Comparison of ENCODE assay signal across 15 cellular contexts in genomic region chr15:95300958-95301357, GRCh38.
DNase-seq lines count a peak whose midpoint lies in the region; ATAC-seq and TF ChIP-seq lines count a peak whose summit lies in the region.
"Had no signal": no experiment of that assay in that cellular context is flagged by ENCODE, and none has a peak within 500 bp of the region (broad histone marks: within the 10 kb centered on the region; RNA-seq: fewer than 3 reads in every experiment).

No MANE protein-coding gene starts in this region.

- H3K4me3 ChIP-seq in choroid plexus epithelial cell (ENCODE audit: low read depth, low read length) = no peak overlapping the region
- H3K4me3 ChIP-seq: cardiac muscle cell, heart right ventricle, smooth muscle cell had no signal

- no peak for TF ChIP-seq CTCF in choroid plexus epithelial cell (conservative IDR thresholded peaks at IDR 0.05; ENCODE audit: low read depth, low read length)

- no peak for ATAC-seq in HG03039 (IDR thresholded peaks at IDR 0.05; ENCODE audit: unreplicated experiment)
- ATAC-seq: WTC11 had no signal

- DNase-seq in A172 (ENCODE audit: low spot score) (peak; percentile 14), HS-5 (ENCODE audit: low read depth) (peak; percentile 28), choroid plexus epithelial cell (ENCODE audit: low read depth) (peak; percentile 65), lung microvascular endothelial cell (ENCODE audit: low read depth in 2 of 2) (peak; percentile 80 to 96), Ammon's horn (ENCODE audit: low spot score) (no peak), putamen (ENCODE audit: low spot score) (no peak)
- no peak for DNase-seq in activated T-cell treated with anti-CD3 and anti-CD28 coated beads, Interleukin-2, amount 50 U/mL, for 48 hours
- DNase-seq: activated naive CD4-positive, alpha-beta T cell treated with Interleukin-2 at 50 U/mL for 16 hours; heart right ventricle; NCI-H1105 treated with DMSO at 0.1 percent for 48 hours; nephron progenitor cell had no signal

Comparison
In these comparisons a context has a peak if more than half of its experiments do, and no peak if none do; other contexts are left out.
1. DNase-seq: peak in A172 (single experiment), HS-5 (single experiment), choroid plexus epithelial cell (single experiment) and lung microvascular endothelial cell (2 of 2); none in Ammon's horn (single experiment), putamen (single experiment) and activated T-cell treated with anti-CD3 and anti-CD28 coated beads, Interleukin-2, amount 50 U/mL, for 48 hours (0 of 2).